10 cellular contexts compared by ENCODE assay signal in genomic region chr10:70576803-70577517, GRCh38. TPM values are rescaled to one million over a fixed set of nuclear protein-coding genes. Genes with fewer than 3 reads are reported as not detected.
DNase-seq lines count a peak whose midpoint lies in the region; ATAC-seq and TF ChIP-seq lines count a peak whose summit lies in the region.
"Had no signal": no experiment of that assay in that cellular context is flagged by ENCODE, and none has a peak within 500 bp of the region (broad histone marks: within the 10 kb centered on the region; RNA-seq: fewer than 3 reads in every experiment).

No MANE protein-coding gene starts in this region.

- POLR2A ChIA-PET in CD4-positive, alpha-beta memory T cell (lab: Charles Lee; ENCODE audit: partially characterized antibody) = interaction anchor here (0.9 to 1.9 kb wide), 3 partner anchors 10 to 172 kb away, joined by 3 to 7 read pairs (median 3); no protein-coding TSS in a partner anchor

- TF ChIP-seq CTCF in left lung (IDR thresholded peaks at IDR 0.05) = no peak
- no peak for TF ChIP-seq CTCF in GM20000 (IDR thresholded peaks at IDR 0.05; ENCODE audit: extremely low read depth, missing control alignments)

- H3K4me3 ChIP-seq in CD4-positive, alpha-beta memory T cell (ENCODE audit: low read length in 2 of 2) = no peak overlapping the region
- H3K4me3 ChIP-seq in left lung = no peak overlapping the region

- peak overlapping the region; percentile 72 to 88 (median 79) for H3K27ac Mint-ChIP-seq in CD4-positive, alpha-beta memory T cell
- peak overlapping the region; percentile 89 for H3K27ac Mint-ChIP-seq in T-helper 17 cell

- no peaks in the 10 kb centered on the region for H3K36me3 Mint-ChIP-seq in CD4-positive, alpha-beta memory T cell
- H3K36me3 Mint-ChIP-seq in T-helper 17 cell (ENCODE audit: low read depth) = no peaks in the 10 kb centered on the region

- H3K9me3 ChIP-seq in CD4-positive, alpha-beta memory T cell (ENCODE audit: control insufficient read depth in 1 of 2, low read length in 2 of 2) = no peaks in the 10 kb centered on the region
- H3K9me3 ChIP-seq in T-helper 17 cell (ENCODE audit: control insufficient read depth, low read length, poor library complexity, severe bottlenecking) (no peaks in the 10 kb centered on the region), left lung (no peaks in the 10 kb centered on the region)

- intact Hi-C loops in CD4-positive, alpha-beta memory T cell (cut with micrococcal nuclease) = no loop called here
- intact Hi-C loops in left lung (cut with DNase I) = no loop called here

- H3K27ac ChIP-seq in CD4-positive, alpha-beta memory T cell (ENCODE audit: low read depth, low read length) = no peak overlapping the region
- peak overlapping the region in 1 of 2 donors; percentile 53 for H3K27ac ChIP-seq in left lung

- H3K27me3 ChIP-seq in CD4-positive, alpha-beta memory T cell (ENCODE audit: insufficient read depth, low read length) = no peaks in the 10 kb centered on the region
- H3K27me3 ChIP-seq in left lung = no peaks in the 10 kb centered on the region

- no peaks in the 10 kb centered on the region for H3K9me3 Mint-ChIP-seq in CD4-positive, alpha-beta memory T cell

- CTCF ChIA-PET in CD4-positive, alpha-beta memory T cell (lab: Charles Lee; ENCODE audit: partially characterized antibody) = no interaction called here

- no peak for DNase-seq in CD4-positive, alpha-beta memory T cell
- DNase-seq in T-helper 17 cell (no peak), left lung (no peak), GM20000 (ENCODE audit: low spot score) (no peak)
- DNase-seq: activated CD4-positive, alpha-beta T cell treated with anti-CD3 and anti-CD28 coated beads for 4 hours; NCI-H2029 had no signal

- H3K4me1 Mint-ChIP-seq in CD4-positive, alpha-beta memory T cell = peaks cover 34 to 54% (median 45%) of the 10 kb centered on the region in 4 donors
- peaks cover 45% of the 10 kb centered on the region for H3K4me1 Mint-ChIP-seq in T-helper 17 cell

- ATAC-seq in GM21723 (IDR thresholded peaks at IDR 0.05; ENCODE audit: unreplicated experiment) = peak; percentile 5
- no peak for ATAC-seq in T-helper 17 cell
- peak; percentile 24 for ATAC-seq in left lung
- ATAC-seq in GM21529 (IDR thresholded peaks at IDR 0.05; ENCODE audit: unreplicated experiment) = no peak
- no peak for ATAC-seq in HG02973 (IDR thresholded peaks at IDR 0.05; ENCODE audit: unreplicated experiment)
- ATAC-seq in HG03565 (IDR thresholded peaks at IDR 0.05; ENCODE audit: unreplicated experiment) = no peak

- H3K27me3 Mint-ChIP-seq in CD4-positive, alpha-beta memory T cell = no peaks in the 10 kb centered on the region
- no peaks in the 10 kb centered on the region for H3K27me3 Mint-ChIP-seq in T-helper 17 cell

- peak overlapping the region; percentile 28 to 75 (median 60) for H3K4me3 Mint-ChIP-seq in CD4-positive, alpha-beta memory T cell
- H3K4me3 Mint-ChIP-seq in T-helper 17 cell = peak overlapping the region; percentile 67

- no peaks in the 10 kb centered on the region for H3K36me3 ChIP-seq in CD4-positive, alpha-beta memory T cell (ENCODE audit: insufficient read depth, low read length)
- no peaks in the 10 kb centered on the region for H3K36me3 ChIP-seq in left lung

- peaks cover 49% of the 10 kb centered on the region for H3K4me1 ChIP-seq in CD4-positive, alpha-beta memory T cell (ENCODE audit: insufficient read depth, low read length)
- peaks cover 16 to 31% of the 10 kb centered on the region in 2 donors for H3K4me1 ChIP-seq in left lung

RNA-seq across cellular contexts. Expression of gene PRF1, which starts 25.6 kb away (rescaled TPM):
- total RNA-seq in CD4-positive, alpha-beta memory T cell = 10 to 100 TPM; 18.0 to 19.5 TPM
- polyA plus RNA-seq in CD4-positive, alpha-beta memory T cell = 10 to 100 TPM; 65.0 to 67.5 TPM
- total RNA-seq in T-helper 17 cell (10 to 100 TPM; 16.5 to 18.0 TPM), left lung (10 to 100 TPM; 14.0 to 15.0 TPM)

Comparison
In these comparisons a context has a peak if more than half of its experiments do, and no peak if none do; other contexts are left out.
1. ATAC-seq: peak in GM21723 (single experiment) and left lung (single experiment); none in T-helper 17 cell (single experiment), GM21529 (single experiment), HG02973 (single experiment) and HG03565 (single experiment).